In genomic region chr15:62211348-62211747, GRCh38 we compare ENCODE assay signal across 24 cellular contexts. TPM values are rescaled to one million over a fixed set of nuclear protein-coding genes. Genes with fewer than 3 reads are reported as not detected.
"Had no signal": no experiment of that assay in that cellular context is flagged by ENCODE, and none has a peak within 500 bp of the region (broad histone marks: within the 10 kb centered on the region; RNA-seq: fewer than 3 reads in every experiment).

No MANE protein-coding gene starts in this region.

- H3K27ac Mint-ChIP-seq: activated naive CD8-positive, alpha-beta T cell treated with anti-CD3 and anti-CD28 coated beads, Interleukin-2, amount 10 ng/mL, durations not matched to agents 7 days and 5 days; activated T-cell treated with anti-CD3 and anti-CD28 coated beads, Interleukin-2, amount 50 U/mL, for 24 hours; activated T-helper 17 cell treated with anti-CD3 and anti-CD28 coated beads, Interleukin-2, amount 50 U/mL, for 72 hours; naive thymus-derived CD4-positive, alpha-beta T cell; WTC11 had no signal

- DNase-seq: activated CD8-positive, alpha-beta memory T cell treated with anti-CD3 and anti-CD28 coated beads, Interleukin-2, amount 50 U/mL, for 4 hours; activated naive CD4-positive, alpha-beta T cell; activated naive CD8-positive, alpha-beta T cell treated with anti-CD3 and anti-CD28 coated beads, Interleukin-2, amount 10 ng/mL, durations not matched to agents 7 days and 5 days; activated T-cell treated with anti-CD3 and anti-CD28 coated beads, Interleukin-2, amount 50 U/mL, for 24 hours; amniotic stem cell; colonic mucosa; esophagus squamous epithelium; heart left ventricle; islet precursor cell; lower lobe of right lung; naive thymus-derived CD4-positive, alpha-beta T cell; occipital lobe; retina; spleen; stimulated activated CD4-positive, alpha-beta T cell treated with anti-CD3 and anti-CD28 coated beads, Interleukin-4, amount 100 ng/mL, for 1 hour; stimulated activated naive CD4-positive, alpha-beta T cell; T-helper 1 cell; T-helper 9 cell; upper lobe of right lung had no signal

- H3K27ac ChIP-seq: breast epithelium, colonic mucosa, esophagus squamous epithelium, gastroesophageal sphincter, heart left ventricle, lower lobe of right lung, spleen, upper lobe of right lung had no signal

- ATAC-seq: activated T-helper 17 cell treated with anti-CD3 and anti-CD28 coated beads, Interleukin-2, amount 50 U/mL, for 72 hours; gastroesophageal sphincter; heart left ventricle; lower lobe of right lung; naive thymus-derived CD4-positive, alpha-beta T cell; upper lobe of right lung; WTC11 had no signal

- H3K4me1 ChIP-seq: breast epithelium, colonic mucosa, gastroesophageal sphincter, heart left ventricle, lower lobe of right lung, spleen, upper lobe of right lung had no signal

- H3K9me3 ChIP-seq: colonic mucosa had no signal

- H3K36me3 ChIP-seq: breast epithelium, colonic mucosa, esophagus squamous epithelium, gastroesophageal sphincter, heart left ventricle, lower lobe of right lung, spleen, upper lobe of right lung had no signal

- H3K27me3 Mint-ChIP-seq: activated T-helper 17 cell treated with anti-CD3 and anti-CD28 coated beads, Interleukin-2, amount 50 U/mL, for 72 hours had no signal

- H3K4me1 Mint-ChIP-seq: neural crest cell had no signal

- H3K4me3 Mint-ChIP-seq: activated naive CD8-positive, alpha-beta T cell treated with anti-CD3 and anti-CD28 coated beads, Interleukin-2, amount 10 ng/mL, durations not matched to agents 7 days and 5 days; activated T-cell treated with anti-CD3 and anti-CD28 coated beads, Interleukin-2, amount 50 U/mL, for 24 hours; activated T-helper 17 cell treated with anti-CD3 and anti-CD28 coated beads, Interleukin-2, amount 50 U/mL, for 72 hours; naive thymus-derived CD4-positive, alpha-beta T cell; neural crest cell; WTC11 had no signal

- H3K36me3 Mint-ChIP-seq: activated naive CD8-positive, alpha-beta T cell treated with anti-CD3 and anti-CD28 coated beads, Interleukin-2, amount 10 ng/mL, durations not matched to agents 7 days and 5 days had no signal

- H3K4me3 ChIP-seq: breast epithelium, colonic mucosa, esophagus squamous epithelium, gastroesophageal sphincter, heart left ventricle, lower lobe of right lung, spleen, upper lobe of right lung had no signal

- H3K27me3 ChIP-seq: breast epithelium, colonic mucosa, esophagus squamous epithelium, heart left ventricle, upper lobe of right lung had no signal

RNA-seq across cellular contexts. Expression of gene C2CD4B, which starts 46.3 kb away (rescaled TPM):
- total RNA-seq: activated naive CD8-positive, alpha-beta T cell treated with anti-CD3 and anti-CD28 coated beads, Interleukin-2, amount 10 ng/mL, durations not matched to agents 7 days and 5 days; neural crest cell had no signal
- polyA plus RNA-seq: naive thymus-derived CD4-positive, alpha-beta T cell had no signal
